Comparison of ENCODE assay signal across 8 cellular contexts in the genomic region with DNA sequence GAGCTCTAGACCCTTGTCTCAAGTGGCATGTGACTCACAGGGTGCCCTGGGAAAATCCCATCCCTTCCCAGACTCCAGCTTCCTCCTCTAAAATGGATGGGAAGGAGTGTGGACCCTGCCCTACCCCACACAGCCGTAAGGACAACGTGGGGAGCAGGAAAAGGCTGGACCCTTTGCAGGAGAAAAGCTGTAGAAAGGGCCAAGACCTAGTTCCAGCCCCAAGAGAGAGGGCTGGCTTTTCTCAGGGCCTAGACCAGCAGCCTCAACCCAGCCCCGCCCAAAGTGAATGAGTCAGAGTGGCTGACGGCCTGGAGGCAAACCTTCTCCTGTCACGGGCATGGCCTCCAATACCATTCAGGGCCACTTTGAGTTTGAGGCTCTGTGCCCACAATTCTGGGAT. TPM values are rescaled to one million over a fixed set of nuclear protein-coding genes. Genes with fewer than 3 reads are reported as not detected.
DNase-seq lines count a peak whose midpoint lies in the region; ATAC-seq, FAIRE-seq and TF ChIP-seq lines count a peak whose summit lies in the region.

No MANE protein-coding gene starts in this region.

- FAIRE-seq in GM19239 (lab: Jason Lieb, UNC), result peak; percentile 35

- 58 to 73% (median 68%) methylated on average over 5 of the region's 5 CpGs for WGBS in psoas muscle, 3 donors
- 69 to 84% methylated on average over 5 of the region's 5 CpGs for WGBS in thyroid gland, 2 donors

- H3K9me3 ChIP-seq in psoas muscle, result no peaks in the 10 kb centered on the region
- H3K9me3 ChIP-seq in thyroid gland, result no peaks in the 10 kb centered on the region

- intact Hi-C loops in psoas muscle (cut with DNase I) (no loop called here), thyroid gland (cut with DNase I) (no loop called here)

- DNase-seq in GM19239 (ENCODE audit: insufficient read length, low spot score) (no peak), HL-60 (ENCODE audit: low read depth in 1 of 2, low spot score in 1 of 2) (peak in 1 of 2 experiments; percentile 79), epithelial cell of esophagus (ENCODE audit: low read depth) (peak; percentile 86), psoas muscle (peak; percentile 77 to 84), thyroid gland (no peak), NCI-H1092 (lab: John Stamatoyannopoulos, UW) (no peak)
- peak; percentile 20 for DNase-seq in activated CD4-positive, alpha-beta T cell treated with anti-CD3 and anti-CD28 coated beads for 1 hour

- H3K27me3 ChIP-seq in HL-60 (ENCODE audit: insufficient read depth, poor library complexity, severe bottlenecking) (no peaks in the 10 kb centered on the region), psoas muscle (ENCODE audit: insufficient read depth in 3 of 3, low read length in 2 of 3) (no peaks in the 10 kb centered on the region), thyroid gland (no peaks in the 10 kb centered on the region)

- H3K36me3 ChIP-seq in psoas muscle (ENCODE audit: insufficient read depth in 1 of 2, low read depth in 1 of 2) (no peaks in the 10 kb centered on the region), thyroid gland (no peaks in the 10 kb centered on the region)

- H3K4me3 ChIP-seq in HL-60 (replicated peaks; ENCODE audit: insufficient read depth, low read length), result no peak overlapping the region
- H3K4me3 ChIP-seq in epithelial cell of esophagus (ENCODE audit: low read length), result peak overlapping the region; percentile 88
- H3K4me3 ChIP-seq in psoas muscle, result no peak overlapping the region
- H3K4me3 ChIP-seq in thyroid gland (replicated peaks in 1 of 3), result no peak overlapping the region

- peak in 3 of 4 donors; percentile 40 to 61 (median 60) for ATAC-seq in psoas muscle

- TF ChIP-seq CTCF in 22Rv1 (IDR thresholded peaks at IDR 0.05), result no peak
- no peak for TF ChIP-seq CTCF in HL-60 (IDR thresholded peaks at IDR 0.05; ENCODE audit: insufficient read depth, low read length)
- TF ChIP-seq CTCF in epithelial cell of esophagus (IDR thresholded peaks at IDR 0.05; ENCODE audit: insufficient read depth, low read depth, low read length, missing control alignments), result no peak
- no peak for TF ChIP-seq CTCF in psoas muscle (IDR thresholded peaks at IDR 0.05)
- no peak for TF ChIP-seq CTCF in thyroid gland (IDR thresholded peaks at IDR 0.05)

- H3K27ac ChIP-seq in 22Rv1 (peak overlapping the region; percentile 85; the same call in 1 of the 2 replicates), HL-60 (replicated peaks) (peak overlapping the region; percentile 47), psoas muscle (no peak overlapping the region), thyroid gland (no peak overlapping the region)

- H3K4me1 ChIP-seq in psoas muscle (peaks cover 35% of the 10 kb centered on the region), thyroid gland (peaks cover 15 to 63% of the 10 kb centered on the region in 2 donors)

- TF ChIP-seq POLR2A in thyroid gland (IDR thresholded peaks at IDR 0.05), result no peak

RNA-seq across cellular contexts. Expression of gene LAMB3, which starts 1.1 kb away (rescaled TPM):
- total RNA-seq in psoas muscle, result 1 to 10 TPM in 3 of 4 donors, under 1 TPM in 1; 0.88 to 2.7 (median 1.8) TPM
- 1 to 10 TPM in 2 of 3 donors, under 1 TPM in 1; 0.98 to 2.6 (median 2.0) TPM for polyA plus RNA-seq in psoas muscle
- total RNA-seq in thyroid gland, result 1 to 10 TPM in 3 of 4 donors, under 1 TPM in 1; 0.56 to 5.6 (median 2.7) TPM

RNA-seq across cellular contexts. Expression of gene G0S2, which starts 24.1 kb away (rescaled TPM):
- 100 to 1,000 TPM in 2 of 4 donors, 10 to 100 TPM in 2; 50.0 to 468 (median 92.8) TPM for total RNA-seq in psoas muscle
- polyA plus RNA-seq in psoas muscle, result 100 to 1,000 TPM in 1 of 3 donors, 10 to 100 TPM in 2; 49.9 to 561 (median 89.0) TPM
- total RNA-seq in thyroid gland, result 10 to 100 TPM in 2 of 4 donors, 1 to 10 TPM in 2; 6.5 to 43.7 (median 10.7) TPM

RNA-seq across cellular contexts. Expression of gene HSD11B1, which starts 53.5 kb away (rescaled TPM):
- total RNA-seq in psoas muscle (1 to 10 TPM; 1.3 to 3.0 (median 2.1) TPM), thyroid gland (10 to 100 TPM in 1 of 4 donors, 1 to 10 TPM in 3; 1.1 to 20.7 (median 2.4) TPM)
- 1 to 10 TPM; 1.0 to 2.0 (median 1.2) TPM for polyA plus RNA-seq in psoas muscle

Comparison
In these comparisons a context has a peak if more than half of its experiments do, and no peak if none do; other contexts are left out.
1. H3K27ac ChIP-seq: peak in 22Rv1 (single experiment) and HL-60 (single experiment); none in psoas muscle (single experiment) and thyroid gland (0 of 3).
2. DNase-seq: peak in activated CD4-positive, alpha-beta T cell treated with anti-CD3 and anti-CD28 coated beads for 1 hour (single experiment), epithelial cell of esophagus (single experiment) and psoas muscle (2 of 2); none in GM19239 (single experiment), thyroid gland (0 of 2) and NCI-H1092 (single experiment).